ENCODE assay signal across 31 cellular contexts in the genomic region with DNA sequence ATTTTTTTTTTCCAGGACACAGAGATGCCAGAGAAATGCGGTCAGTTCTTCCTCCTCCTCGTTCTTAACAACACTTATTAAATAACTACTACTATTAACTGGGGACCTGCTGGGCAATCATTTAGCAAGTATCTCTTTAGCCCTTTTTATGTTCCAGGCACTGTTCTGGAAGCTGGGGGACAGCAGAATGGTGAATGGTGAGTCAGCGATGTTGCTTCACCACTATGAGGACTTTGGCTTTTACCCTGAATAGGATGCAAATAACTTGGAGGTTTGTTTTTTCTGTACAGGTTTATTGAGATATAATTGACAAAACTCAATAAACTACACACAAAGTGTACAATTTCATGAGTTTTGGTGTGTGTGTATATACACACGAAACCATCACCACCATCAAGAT. TPM values are rescaled to one million over a fixed set of nuclear protein-coding genes. Genes with fewer than 3 reads are reported as not detected.
DNase-seq lines count a peak whose midpoint lies in the region; ATAC-seq and TF ChIP-seq lines count a peak whose summit lies in the region.
"Had no signal": no experiment of that assay in that cellular context is flagged by ENCODE, and none has a peak within 500 bp of the region (broad histone marks: within the 10 kb centered on the region; RNA-seq: fewer than 3 reads in every experiment).

No MANE protein-coding gene starts in this region.

- H3K9me3 Mint-ChIP-seq in activated CD4-positive, alpha-beta memory T cell treated with anti-CD3 and anti-CD28 coated beads, Interleukin-2, amount 10 ng/mL, durations not matched to agents 7 days and 5 days = no peaks in the 10 kb centered on the region
- H3K9me3 Mint-ChIP-seq: activated CD8-positive, alpha-beta T cell treated with anti-CD3 and anti-CD28 coated beads for 36 hours; activated naive CD4-positive, alpha-beta T cell treated with anti-CD3 and anti-CD28 coated beads, Interleukin-2, amount 50 U/mL, for 24 hours; activated T-helper 17 cell treated with anti-CD3 and anti-CD28 coated beads, Interleukin-2, amount 50 U/mL, for 72 hours; IgD-negative memory B cell; immature natural killer cell; memory B cell; nephron progenitor cell had no signal

- no peak overlapping the region for H3K4me3 ChIP-seq in choroid plexus epithelial cell (ENCODE audit: low read depth, low read length)
- H3K4me3 ChIP-seq in hepatocyte = no peak overlapping the region
- H3K4me3 ChIP-seq: cardiac muscle cell, colonic mucosa, skin epidermis, upper lobe of right lung had no signal

- H3K36me3 ChIP-seq in hepatocyte (replicated peaks; ENCODE audit: insufficient read depth, low read depth) = no peaks in the 10 kb centered on the region
- H3K36me3 ChIP-seq: cardiac muscle cell, colonic mucosa, upper lobe of right lung had no signal

- CTCF ChIA-PET in activated CD4-positive, alpha-beta memory T cell treated with anti-CD3 and anti-CD28 coated beads, Interleukin-2, amount 10 ng/mL, durations not matched to agents 7 days and 5 days (lab: Charles Lee) = no interaction called here

- no peaks in the 10 kb centered on the region for H4K20me1 ChIP-seq in hepatocyte (ENCODE audit: insufficient read depth, poor library complexity, severe bottlenecking)

- H3K27ac ChIP-seq in hepatocyte = peak overlapping the region; percentile 20
- H3K27ac ChIP-seq: C4-2B, cardiac muscle cell, colonic mucosa, skin epidermis, upper lobe of right lung had no signal

- WGBS in hepatocyte (ENCODE audit: low lambda C conversion rate, missing lambda C conversion rate) = 56% methylated on average over 4 of the region's 4 CpGs

- no peak overlapping the region for H3K27ac Mint-ChIP-seq in activated CD4-positive, alpha-beta memory T cell treated with anti-CD3 and anti-CD28 coated beads, Interleukin-2, amount 10 ng/mL, durations not matched to agents 7 days and 5 days
- H3K27ac Mint-ChIP-seq: activated CD8-positive, alpha-beta T cell treated with anti-CD3 and anti-CD28 coated beads for 36 hours; activated naive CD4-positive, alpha-beta T cell treated with anti-CD3 and anti-CD28 coated beads, Interleukin-2, amount 50 U/mL, for 24 hours; activated T-helper 17 cell treated with anti-CD3 and anti-CD28 coated beads, Interleukin-2, amount 50 U/mL, for 72 hours; immature natural killer cell; memory B cell; nephron progenitor cell had no signal

- no peaks in the 10 kb centered on the region for H3K4me1 ChIP-seq in hepatocyte (ENCODE audit: insufficient read depth)
- H3K4me1 ChIP-seq: colonic mucosa, upper lobe of right lung had no signal

- no peaks in the 10 kb centered on the region for H3K79me2 ChIP-seq in hepatocyte

- DNase-seq in NOMO-1 treated with DMSO at 0.1 percent for 48 hours (lab: John Stamatoyannopoulos, UW; ENCODE audit: unreplicated experiment) = peak; percentile 17
- no peak for DNase-seq in NOMO-1 (lab: John Stamatoyannopoulos, UW; ENCODE audit: unreplicated experiment in 2 of 2)
- DNase-seq in choroid plexus epithelial cell (ENCODE audit: low read depth) = peak; percentile 48
- DNase-seq in hepatocyte (ENCODE audit: low spot score) = peak; percentile 36
- no peak for DNase-seq in activated CD4-positive, alpha-beta memory T cell treated with anti-CD3 and anti-CD28 coated beads, Interleukin-2, amount 10 ng/mL, durations not matched to agents 7 days and 5 days
- DNase-seq in NCI-H1694 treated with DMSO at 0.1 percent for 48 hours (lab: John Stamatoyannopoulos, UW) = no peak
- DNase-seq: 8988T; activated CD8-positive, alpha-beta T cell treated with anti-CD3 and anti-CD28 coated beads for 36 hours; colonic mucosa; effector CD8-positive, alpha-beta T cell; hypothalamus; immature natural killer cell; NCI-H1105; NCI-H1930; NCI-H2227 treated with DMSO at 0.1 percent for 48 hours; NCI-H526; nephron progenitor cell; SHP77 treated with DMSO at 0.1 percent for 48 hours; stimulated activated naive CD4-positive, alpha-beta T cell; upper lobe of right lung had no signal

- no peak overlapping the region for H3K4me2 ChIP-seq in hepatocyte

- H3K9me3 ChIP-seq in hepatocyte (ENCODE audit: low read depth) = no peaks in the 10 kb centered on the region
- H3K9me3 ChIP-seq: colonic mucosa, upper lobe of right lung had no signal

- H2AFZ ChIP-seq in hepatocyte = no peak overlapping the region

- H3K4me3 Mint-ChIP-seq in activated CD4-positive, alpha-beta memory T cell treated with anti-CD3 and anti-CD28 coated beads, Interleukin-2, amount 10 ng/mL, durations not matched to agents 7 days and 5 days = no peak overlapping the region
- H3K4me3 Mint-ChIP-seq: activated CD8-positive, alpha-beta T cell treated with anti-CD3 and anti-CD28 coated beads for 36 hours; activated naive CD4-positive, alpha-beta T cell treated with anti-CD3 and anti-CD28 coated beads, Interleukin-2, amount 50 U/mL, for 24 hours; activated T-helper 17 cell treated with anti-CD3 and anti-CD28 coated beads, Interleukin-2, amount 50 U/mL, for 72 hours; IgD-negative memory B cell; immature natural killer cell; memory B cell; nephron progenitor cell had no signal

- no peaks in the 10 kb centered on the region for H3K4me1 Mint-ChIP-seq in activated CD4-positive, alpha-beta memory T cell treated with anti-CD3 and anti-CD28 coated beads, Interleukin-2, amount 10 ng/mL, durations not matched to agents 7 days and 5 days
- H3K4me1 Mint-ChIP-seq: activated naive CD4-positive, alpha-beta T cell treated with anti-CD3 and anti-CD28 coated beads, Interleukin-2, amount 50 U/mL, for 24 hours; activated T-helper 17 cell treated with anti-CD3 and anti-CD28 coated beads, Interleukin-2, amount 50 U/mL, for 72 hours; immature natural killer cell had no signal

- H3K27me3 ChIP-seq in hepatocyte = no peaks in the 10 kb centered on the region
- H3K27me3 ChIP-seq: cardiac muscle cell, colonic mucosa, upper lobe of right lung had no signal

- no peaks in the 10 kb centered on the region for H3K36me3 Mint-ChIP-seq in activated CD4-positive, alpha-beta memory T cell treated with anti-CD3 and anti-CD28 coated beads, Interleukin-2, amount 10 ng/mL, durations not matched to agents 7 days and 5 days (ENCODE audit: low read depth)
- H3K36me3 Mint-ChIP-seq: activated naive CD4-positive, alpha-beta T cell treated with anti-CD3 and anti-CD28 coated beads, Interleukin-2, amount 50 U/mL, for 24 hours; IgD-negative memory B cell; immature natural killer cell; memory B cell had no signal

- POLR2A ChIA-PET in activated CD4-positive, alpha-beta memory T cell treated with anti-CD3 and anti-CD28 coated beads, Interleukin-2, amount 10 ng/mL, durations not matched to agents 7 days and 5 days (lab: Charles Lee) = no interaction called here

- ATAC-seq in GM18858 (IDR thresholded peaks at IDR 0.05; ENCODE audit: unreplicated experiment) (no peak), GM18511 (IDR thresholded peaks at IDR 0.05; ENCODE audit: unreplicated experiment) (no peak)
- ATAC-seq: activated CD8-positive, alpha-beta T cell treated with anti-CD3 and anti-CD28 coated beads for 36 hours; activated T-helper 17 cell treated with anti-CD3 and anti-CD28 coated beads, Interleukin-2, amount 50 U/mL, for 72 hours; Panc1; upper lobe of right lung had no signal

- H3K27me3 Mint-ChIP-seq in activated CD4-positive, alpha-beta memory T cell treated with anti-CD3 and anti-CD28 coated beads, Interleukin-2, amount 10 ng/mL, durations not matched to agents 7 days and 5 days = peaks cover 3% of the 10 kb centered on the region
- H3K27me3 Mint-ChIP-seq: activated CD8-positive, alpha-beta T cell treated with anti-CD3 and anti-CD28 coated beads for 36 hours; activated naive CD4-positive, alpha-beta T cell treated with anti-CD3 and anti-CD28 coated beads, Interleukin-2, amount 50 U/mL, for 24 hours; activated T-helper 17 cell treated with anti-CD3 and anti-CD28 coated beads, Interleukin-2, amount 50 U/mL, for 72 hours had no signal

- TF ChIP-seq CTCF in choroid plexus epithelial cell (conservative IDR thresholded peaks at IDR 0.05; ENCODE audit: low read depth, low read length) (no peak), hepatocyte (IDR thresholded peaks at IDR 0.05; ENCODE audit: poor library complexity) (no peak)

- no peaks in the 10 kb centered on the region for H3K9me2 ChIP-seq in hepatocyte (replicated peaks; ENCODE audit: insufficient read depth)

RNA-seq across cellular contexts. Expression of a gene that starts 32.2 kb away (rescaled TPM):
- total RNA-seq in hepatocyte = 9.6 and 9.8 TPM in 2 replicates
- 27.6 and 30.0 TPM in 2 replicates for polyA plus RNA-seq in hepatocyte
- under 1 TPM; 0.25 to 0.28 TPM for total RNA-seq in activated CD4-positive, alpha-beta memory T cell treated with anti-CD3 and anti-CD28 coated beads, Interleukin-2, amount 10 ng/mL, durations not matched to agents 7 days and 5 days
- total RNA-seq: osteocyte, upper lobe of right lung had no signal

Comparison
In these comparisons a context has a peak if more than half of its experiments do, and no peak if none do; other contexts are left out.
1. DNase-seq: peak in NOMO-1 treated with DMSO at 0.1 percent for 48 hours (single experiment), choroid plexus epithelial cell (single experiment) and hepatocyte (single experiment); none in NOMO-1 (0 of 2), activated CD4-positive, alpha-beta memory T cell treated with anti-CD3 and anti-CD28 coated beads, Interleukin-2, amount 10 ng/mL, durations not matched to agents 7 days and 5 days (single experiment) and NCI-H1694 treated with DMSO at 0.1 percent for 48 hours (single experiment).